Comparison of ENCODE assay signal across 8 cellular contexts in genomic region chr5:25995209-25995608, GRCh38.
"Had no signal": no experiment of that assay in that cellular context is flagged by ENCODE, and none has a peak within 500 bp of the region (broad histone marks: within the 10 kb centered on the region; RNA-seq: fewer than 3 reads in every experiment).

No MANE protein-coding gene starts in this region.

- H3K4me3 ChIP-seq: GM12878 had no signal

- DNase-seq: GDM1, GF-D8 had no signal

- ATAC-seq: GM12878 had no signal

- FAIRE-seq: G401.6, GM12878, GM12891, GM12892, GM18507, GM19239 had no signal
